ENCODE assay signal across 8 cellular contexts in the genomic region with DNA sequence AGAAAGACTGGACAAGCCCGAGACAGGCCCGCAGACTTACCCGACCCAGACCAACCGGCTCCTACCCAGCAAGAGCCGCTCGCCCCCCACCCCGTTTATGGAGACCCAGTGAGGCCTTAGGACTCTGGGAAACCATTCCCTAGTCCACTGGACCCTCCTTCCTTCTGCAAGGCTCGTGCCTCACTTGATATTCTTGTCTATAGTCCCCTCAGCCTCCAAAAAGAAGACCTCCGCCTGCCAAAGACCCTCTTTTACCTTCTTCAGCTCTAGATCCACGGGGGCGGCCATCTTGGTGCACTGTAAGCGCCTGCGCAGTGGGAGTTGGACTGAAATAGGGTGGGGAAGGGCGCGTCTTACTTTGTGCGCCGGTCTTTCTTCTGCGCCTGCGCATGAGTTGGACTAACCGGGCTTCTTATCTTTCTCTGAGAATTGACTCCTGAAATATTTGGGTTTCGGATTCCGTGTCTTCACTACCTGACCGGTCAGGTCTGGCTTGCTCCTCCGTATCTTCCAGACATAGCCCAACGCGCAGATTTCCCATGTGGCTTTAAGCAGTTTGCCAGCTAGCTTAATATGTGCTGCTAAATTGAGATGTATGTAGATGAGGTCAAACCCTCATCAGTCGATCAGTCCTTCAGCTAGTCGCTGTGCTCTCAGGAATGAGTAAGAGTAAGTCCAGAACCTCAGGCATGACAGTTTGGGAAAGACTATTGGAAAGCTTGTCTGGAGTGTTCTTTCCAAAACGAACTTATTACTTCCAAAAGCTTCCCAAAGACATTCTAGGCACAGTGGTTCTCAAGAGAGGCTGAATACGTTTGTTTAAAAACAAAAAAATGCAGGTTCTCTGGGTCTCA. TPM values are rescaled to one million over a fixed set of nuclear protein-coding genes. Genes with fewer than 3 reads are reported as not detected.
DNase-seq lines count a peak whose midpoint lies in the region; ATAC-seq and TF ChIP-seq lines count a peak whose summit lies in the region.

A gene with protein sequence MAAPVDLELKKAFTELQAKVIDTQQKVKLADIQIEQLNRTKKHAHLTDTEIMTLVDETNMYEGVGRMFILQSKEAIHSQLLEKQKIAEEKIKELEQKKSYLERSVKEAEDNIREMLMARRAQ (minus strand): TSS at position 316 of the 854 bp plus-strand sequence. CDS start 28 bp downstream, at position 288.

- H2BK12ac ChIP-seq in trophoblast cell (ENCODE audit: low read length) = peak within 1 kb of the TSS; percentile 61

- H3K9me3 ChIP-seq in adipocyte (ENCODE audit: control insufficient read depth, low read length) (no peaks in the 10 kb centered on the region), trophoblast cell (ENCODE audit: insufficient read depth, low read depth, low read length) (no peaks in the 10 kb centered on the region), transverse colon (no peaks in the 10 kb centered on the region)

- peak within 1 kb of the TSS; percentile 90 for H3K27ac ChIP-seq in trophoblast cell (ENCODE audit: low read depth, low read length)
- peak within 1 kb of the TSS; percentile 80 to 92 (median 91) for H3K27ac ChIP-seq in transverse colon

- H3K4me3 ChIP-seq in GM12864 (ENCODE audit: low read depth, low read length) = peak within 1 kb of the TSS; percentile 81
- H3K4me3 ChIP-seq in adipocyte (ENCODE audit: low read length) = peak within 1 kb of the TSS; percentile 98
- peak within 1 kb of the TSS; percentile 78 for H3K4me3 ChIP-seq in trophoblast cell (ENCODE audit: low read depth, low read length)
- H3K4me3 ChIP-seq in transverse colon = peak within 1 kb of the TSS; percentile 68 to 90 (median 83)

- peaks cover 8% of the 10 kb centered on the region for H3K36me3 ChIP-seq in adipocyte (ENCODE audit: control insufficient read depth, insufficient read depth, low read length, severe bottlenecking)
- H3K36me3 ChIP-seq in trophoblast cell (ENCODE audit: control insufficient read depth in 1 of 2, insufficient read depth in 2 of 2, low read length in 2 of 2) = peaks cover 8% of the 10 kb centered on the region in 2 experiments
- no peaks in the 10 kb centered on the region for H3K36me3 ChIP-seq in transverse colon

- H2BK120ac ChIP-seq in trophoblast cell (ENCODE audit: insufficient read depth, low read length, poor library complexity) = peak within 1 kb of the TSS; percentile 97

- intact Hi-C loops in cardiac septum (cut with DNase I) (no loop called here), transverse colon (cut with DNase I; ENCODE audit: low total_unique reads) (no loop called here)

- H3K27me3 ChIP-seq in adipocyte (replicated peaks; ENCODE audit: control insufficient read depth, insufficient read depth, low read length) (no peaks in the 10 kb centered on the region), trophoblast cell (ENCODE audit: insufficient read depth, low read length) (no peaks in the 10 kb centered on the region), transverse colon (no peaks in the 10 kb centered on the region)

- H2AK5ac ChIP-seq in trophoblast cell (ENCODE audit: low read length) = peak within 1 kb of the TSS; percentile 76

- peak within 1 kb of the TSS; percentile 100 for H4K8ac ChIP-seq in trophoblast cell (ENCODE audit: low read depth, low read length)

- H4K12ac ChIP-seq in trophoblast cell (ENCODE audit: low read depth, low read length) = peak within 1 kb of the TSS; percentile 99

- peaks cover 14% of the 10 kb centered on the region for H3K79me1 ChIP-seq in trophoblast cell (ENCODE audit: low read length)

- H3K23ac ChIP-seq in trophoblast cell (ENCODE audit: low read length) = no peak within 1 kb of the TSS

- peak within 1 kb of the TSS; percentile 98 for H4K91ac ChIP-seq in trophoblast cell (ENCODE audit: low read depth, low read length)

- TF ChIP-seq POLR2A in transverse colon (IDR thresholded peaks at IDR 0.05) = peak; percentile 31

- H3K4me2 ChIP-seq in trophoblast cell (ENCODE audit: low read length) = peak within 1 kb of the TSS; percentile 89

- peak within 1 kb of the TSS; percentile 98 for H3K14ac ChIP-seq in trophoblast cell (ENCODE audit: low read length)

- ATAC-seq in HG02759 (IDR thresholded peaks at IDR 0.05; ENCODE audit: unreplicated experiment) = peak; percentile 99

- peak within 1 kb of the TSS; percentile 97 for H3K9ac ChIP-seq in adipocyte (ENCODE audit: low read length)
- peak within 1 kb of the TSS; percentile 76 for H3K9ac ChIP-seq in trophoblast cell (ENCODE audit: low read length)

- H3K4me1 ChIP-seq in adipocyte (ENCODE audit: control insufficient read depth, insufficient read depth, low read length) (peaks cover 29% of the 10 kb centered on the region), trophoblast cell (ENCODE audit: control insufficient read depth in 1 of 2, insufficient read depth in 2 of 2, low read length in 2 of 2) (peaks cover 2 to 7% of the 10 kb centered on the region in 2 experiments), transverse colon (peaks cover 6 to 37% (median 21%) of the 10 kb centered on the region in 4 donors)

- DNase-seq in GM12864 (ENCODE audit: low read depth) (peak; percentile 85), NCI-H1436 (lab: John Stamatoyannopoulos, UW) (peak; percentile 91), T follicular helper cell (ENCODE audit: low read depth) (peak; percentile 87), adipocyte (ENCODE audit: low read depth) (peak; percentile 99), cardiac septum (ENCODE audit: low spot score) (peak; percentile 96), trophoblast cell (peak; percentile 97 to 99), transverse colon (peak; percentile 95)

- peak within 1 kb of the TSS; percentile 99 for H3K4ac ChIP-seq in trophoblast cell (ENCODE audit: low read depth, low read length)

- in situ Hi-C loops in transverse colon (cut with MboI; ENCODE audit: low pct_ligation_motif_present in 1 of 4, low pct_unique_long_range_greater_than_20kb in 1 of 4, low sequenced_read_pairs in 3 of 4) = no loop called here

- H3K79me2 ChIP-seq in trophoblast cell (ENCODE audit: control insufficient read depth, insufficient read depth, low read length, poor library complexity) = peaks cover 6% of the 10 kb centered on the region

- H3K18ac ChIP-seq in trophoblast cell (ENCODE audit: low read length) = peak within 1 kb of the TSS; percentile 97

- TF ChIP-seq CTCF in GM12864 (IDR thresholded peaks at IDR 0.05; ENCODE audit: low read depth, low read length, missing control alignments) (no peak), transverse colon (IDR thresholded peaks at IDR 0.05) (no peak)

- H2BK5ac ChIP-seq in trophoblast cell (ENCODE audit: low read depth, low read length, poor library complexity) = peak within 1 kb of the TSS; percentile 99

- no peak for TF ChIP-seq EP300 in transverse colon (IDR thresholded peaks at IDR 0.05; ENCODE audit: low read depth)

- no CpG with 5 or more reads among the region's 30 CpGs for WGBS in trophoblast cell (ENCODE audit: extremely low coverage, insufficient coverage, insufficient read length)
- 0 to 1% methylated on average over 11 to 30 of the region's 30 CpGs for WGBS in transverse colon (ENCODE audit: low coverage in 1 of 2), 2 donors

- peak within 1 kb of the TSS; percentile 95 for H2AFZ ChIP-seq in trophoblast cell (ENCODE audit: insufficient read depth, low read length, poor library complexity)

RNA-seq across cellular contexts. Expression of the gene that starts here (rescaled TPM):
- total RNA-seq in cardiac septum (71.7 TPM), transverse colon (100 to 1,000 TPM in 2 of 4 donors, 10 to 100 TPM in 2; 72.9 to 230 (median 98.4) TPM)
- polyA plus RNA-seq in trophoblast cell (2013) = 210 and 218 TPM in 2 replicates

Comparison
In these comparisons a context has a peak if more than half of its experiments do, and no peak if none do; other contexts are left out.
1. Peak in every context shown above with its lines: DNase-seq, ATAC-seq, H3K4me3 ChIP-seq and H3K27ac ChIP-seq.